ENCODE assay signal across 6 cellular contexts in genomic region chr11:65960824-65961266, GRCh38. TPM values are rescaled to one million over a fixed set of nuclear protein-coding genes. Genes with fewer than 3 reads are reported as not detected.
DNase-seq lines count a peak whose midpoint lies in the region; ATAC-seq, FAIRE-seq and TF ChIP-seq lines count a peak whose summit lies in the region.

No MANE protein-coding gene starts in this region.

- H3K36me3 ChIP-seq in IMR-90 (ENCODE audit: control insufficient read depth, insufficient read depth, low read length): peaks cover 17% of the 10 kb centered on the region
- peaks cover 5 to 17% (median 12%) of the 10 kb centered on the region in 3 donors for H3K36me3 ChIP-seq in pancreas

- TF ChIP-seq CTCF in IMR-90 (conservative IDR thresholded peaks at IDR 0.05; ENCODE audit: low read depth, low read length) (no peak), choroid plexus epithelial cell (conservative IDR thresholded peaks at IDR 0.05; ENCODE audit: low read depth, low read length) (no peak), pancreas (IDR thresholded peaks at IDR 0.05) (no peak)

- H4K91ac ChIP-seq in IMR-90 (ENCODE audit: insufficient read depth, low read depth, low read length): peak overlapping the region; percentile 98

- dilution Hi-C loops in IMR-90 (cut with HindIII; ENCODE audit: low sequenced_read_pairs, unreplicated experiment): no loop called here

- H2BK5ac ChIP-seq in IMR-90 (ENCODE audit: low read depth, low read length, poor library complexity, severe bottlenecking): peak overlapping the region; percentile 84

- peak overlapping the region; percentile 96 for H3K56ac ChIP-seq in IMR-90 (ENCODE audit: extremely low read depth, insufficient read depth, low read length)

- H3K18ac ChIP-seq in IMR-90 (ENCODE audit: low read depth, low read length): peak overlapping the region; percentile 62

- H2AK9ac ChIP-seq in IMR-90 (replicated peaks; ENCODE audit: low read depth, low read length, poor library complexity): peak overlapping the region; percentile 97

- no TSS peak for BruUV-seq in IMR-90 (replicated peaks; lab: Mats Ljungman, UMichigan)

- peak overlapping the region; percentile 71 for H3K4me2 ChIP-seq in IMR-90 (ENCODE audit: low read depth, low read length)

- peaks cover 7% of the 10 kb centered on the region; the same call in 1 of the 2 replicates for H4K20me1 ChIP-seq in IMR-90 (ENCODE audit: insufficient read depth, low read length)

- H3K79me1 ChIP-seq in IMR-90 (ENCODE audit: low read depth in 1 of 2, low read length in 2 of 2): peaks cover 16 to 44% of the 10 kb centered on the region in 2 experiments

- CTCF ChIA-PET in IMR-90 (lab: Yijun Ruan, JAX): no interaction called here

- H2BK120ac ChIP-seq in IMR-90 (ENCODE audit: low read depth, low read length): peak overlapping the region; percentile 49; the same call in 1 of the 2 replicates

- peak overlapping the region; percentile 95 for H3K4ac ChIP-seq in IMR-90 (ENCODE audit: low read depth, low read length)

- H3K14ac ChIP-seq in IMR-90 (replicated peaks; ENCODE audit: low read depth, low read length): peak overlapping the region; percentile 98

- H3K27ac ChIP-seq in IMR-90 (ENCODE audit: insufficient read depth, low read length) (peak overlapping the region; percentile 98), pancreas (peak overlapping the region; percentile 68 to 88 (median 82))

- H3K4me3 ChIP-seq in IMR-90 (ENCODE audit: insufficient read depth, low read depth, low read length): peak overlapping the region; percentile 59
- H3K4me3 ChIP-seq in choroid plexus epithelial cell (ENCODE audit: low read depth, low read length): peak overlapping the region; percentile 86
- H3K4me3 ChIP-seq in pancreas: peak overlapping the region; percentile 92 to 99 (median 96)

- peak overlapping the region; percentile 95 for H2AFZ ChIP-seq in IMR-90 (replicated peaks; ENCODE audit: low read length, poor library complexity)

- intact Hi-C loops in IMR-90 (cut with micrococcal nuclease): loop anchor here (2.0 to 5.0 kb wide), 2 partner anchors 44 to 72 kb away; partner anchors contain the start of genes C11orf68, DRAP1 and FIBP
- intact Hi-C loops in pancreas (cut with DNase I): no loop called here
- intact Hi-C loops in posterior vena cava (cut with DNase I): loop anchor here (5.0 to 10.0 kb wide), 3 partner anchors 39 to 404 kb away; partner anchors contain the start of genes FIBP (in 1 of the 2) and LTBP3 (in 1 of the 2)

- FAIRE-seq in pancreas (lab: Jason Lieb, UNC): no peak

- H4K8ac ChIP-seq in IMR-90 (ENCODE audit: low read depth in 2 of 2, low read length in 2 of 2): peak overlapping the region; percentile 100

- WGBS in IMR-90 (ENCODE audit: extremely low coverage in 2 of 2, insufficient read length in 1 of 2), 2 experiments: 57% methylated on average over 5 of the region's 16 CpGs; no CpG with 5 or more reads in 1 of the 2 experiments
- WGBS in pancreas, 2 donors: 44 to 46% methylated on average over 16 of the region's 16 CpGs

- H3K9ac ChIP-seq in IMR-90 (ENCODE audit: low read depth, low read length): peak overlapping the region; percentile 98

- H2BK15ac ChIP-seq in IMR-90 (ENCODE audit: low read depth, low read length): peak overlapping the region; percentile 20; the same call in 1 of the 3 replicates

- peak overlapping the region; percentile 98; the same call in 1 of the 2 replicates for H3K23ac ChIP-seq in IMR-90 (ENCODE audit: low read depth, low read length)

- TF ChIP-seq POLR2A in IMR-90 (IDR thresholded peaks at IDR 0.05; ENCODE audit: low read depth, low read length): no peak

- H2BK20ac ChIP-seq in IMR-90 (ENCODE audit: low read depth, low read length): no peak overlapping the region

- peaks cover 8% of the 10 kb centered on the region for H3K4me1 ChIP-seq in IMR-90 (ENCODE audit: control insufficient read depth, insufficient read depth, low read length)
- peaks cover 9 to 21% (median 14%) of the 10 kb centered on the region in 3 donors for H3K4me1 ChIP-seq in pancreas

- TF ChIP-seq RAD21 in IMR-90 (IDR thresholded peaks at IDR 0.05; ENCODE audit: low read length): no peak

- DNase-seq in IMR-90: no peak
- DNase-seq in choroid plexus epithelial cell (ENCODE audit: low read depth): no peak
- no peak for DNase-seq in pancreas
- no peak for DNase-seq in GM19238 (ENCODE audit: insufficient read length, low spot score)
- DNase-seq in posterior vena cava (ENCODE audit: low spot score): no peak

- no peaks in the 10 kb centered on the region for H3K9me3 ChIP-seq in IMR-90 (ENCODE audit: control insufficient read depth, insufficient read depth, low read length)
- no peaks in the 10 kb centered on the region for H3K9me3 ChIP-seq in pancreas

- POLR2A ChIA-PET in IMR-90 (lab: Charles Lee; ENCODE audit: unreplicated experiment): no interaction called here

- in situ Hi-C loops in IMR-90 (cut with MboI; ENCODE audit: low sequenced_read_pairs): loop anchor here (5.0 kb wide), 1 partner anchor 69 kb away; the partner anchor contains the start of gene CCDC85B

- H3K9me1 ChIP-seq in IMR-90 (ENCODE audit: insufficient read depth, low read length): peaks cover 5% of the 10 kb centered on the region; the same call in 1 of the 2 replicates

- peak; percentile 4; the same call in 1 of the 2 replicates for ATAC-seq in IMR-90 (ENCODE audit: low read depth)
- peak in 3 of 4 donors; percentile 2 to 19 (median 6) for ATAC-seq in pancreas
- no peak for ATAC-seq in HG03378 (IDR thresholded peaks at IDR 0.05; ENCODE audit: unreplicated experiment)

- no peaks in the 10 kb centered on the region for H3K27me3 ChIP-seq in IMR-90 (ENCODE audit: control insufficient read depth, insufficient read depth, low read length)
- no peaks in the 10 kb centered on the region for H3K27me3 ChIP-seq in pancreas

- peak overlapping the region; percentile 96 for H2AK5ac ChIP-seq in IMR-90 (ENCODE audit: low read depth, low read length)

- H4K5ac ChIP-seq in IMR-90 (ENCODE audit: low read depth, low read length): peak overlapping the region; percentile 96

TF ChIP-seq in IMR-90, 13 proteins besides CTCF, POLR2A, EP300 and RAD21 (continues in another document):
- TF ChIP-seq SMC3 (IDR thresholded peaks at IDR 0.05; ENCODE audit: low read depth, low read length) (no peak), FOS (IDR thresholded peaks at IDR 0.05; ENCODE audit: low read depth, low read length) (no peak), NFE2L2 (IDR thresholded peaks at IDR 0.05; ENCODE audit: low read depth, low read length) (no peak), CHD1 (IDR thresholded peaks at IDR 0.05; ENCODE audit: low read depth, low read length) (no peak), ELK1 (IDR thresholded peaks at IDR 0.05; ENCODE audit: borderline replicate concordance, low read depth, low read length) (no peak), RFX5 (IDR thresholded peaks at IDR 0.05; ENCODE audit: low read depth, low read length) (no peak), MAFK (IDR thresholded peaks at IDR 0.05; ENCODE audit: low read depth, low read length) (no peak), MAZ (IDR thresholded peaks at IDR 0.05; ENCODE audit: borderline replicate concordance, low read depth, low read length) (no peak), MXI1 (IDR thresholded peaks at IDR 0.05; ENCODE audit: borderline replicate concordance, low read depth, low read length) (no peak), BHLHE40 (IDR thresholded peaks at IDR 0.05; ENCODE audit: low read depth, low read length) (no peak), RCOR1 (IDR thresholded peaks at IDR 0.05; ENCODE audit: insufficient replicate concordance, low read length) (no peak)

RNA-seq across cellular contexts. Expression of gene SART1, which starts 0.7 kb away (rescaled TPM):
- total RNA-seq in IMR-90 (2012; rRNA removed): 25.5 and 32.5 TPM in 2 replicates
- 42.2 and 43.5 TPM in 2 replicates for polyA plus RNA-seq in IMR-90 (2012; rRNA removed)
- 24.2 and 30.0 TPM in 2 replicates for polyA plus RNA-seq in IMR-90 (2012; cell fraction: cytosol; rRNA removed)
- polyA plus RNA-seq in IMR-90 (2012; cell fraction: nucleus; rRNA removed; ENCODE audit: low replicate concordance): 59.8 and 62.4 TPM in 2 replicates
- 10 to 100 TPM; 19.2 to 28.2 (median 22.0) TPM for total RNA-seq in pancreas
- 10 to 100 TPM; 73.9 to 98.5 TPM for polyA plus RNA-seq in pancreas
- total RNA-seq in posterior vena cava: 10 to 100 TPM; 41.1 to 46.2 TPM

RNA-seq across cellular contexts. Expression of gene TSGA10IP, which starts 15.6 kb away (rescaled TPM):
- total RNA-seq in IMR-90 (2012; rRNA removed) (under 0.01 TPM in 1 of 2 replicates, not detected in the other), pancreas (under 1 TPM in 1 of 6 donors, not detected in 5; 0.19 TPM), posterior vena cava (not detected)
- polyA plus RNA-seq in IMR-90 (2012; rRNA removed) (0.19 and 0.21 TPM in 2 replicates), pancreas (not detected)
- 0.13 and 0.22 TPM in 2 replicates for polyA plus RNA-seq in IMR-90 (2012; cell fraction: cytosol; rRNA removed)
- 0.12 and 0.28 TPM in 2 replicates for polyA plus RNA-seq in IMR-90 (2012; cell fraction: nucleus; rRNA removed; ENCODE audit: low replicate concordance)

RNA-seq across cellular contexts. Expression of gene EIF1AD, which starts 41.1 kb away (rescaled TPM):
- total RNA-seq in IMR-90 (2012; rRNA removed) (43.0 and 62.6 TPM in 2 replicates), pancreas (10 to 100 TPM in 5 of 6 donors, 1 to 10 TPM in 1; 9.5 to 16.0 (median 12.2) TPM), posterior vena cava (10 to 100 TPM; 24.8 to 24.9 TPM)
- polyA plus RNA-seq in IMR-90 (2012; rRNA removed) (30.0 and 32.5 TPM in 2 replicates), pancreas (10 to 100 TPM; 11.6 to 14.0 TPM)
- 24.4 and 33.2 TPM in 2 replicates for polyA plus RNA-seq in IMR-90 (2012; cell fraction: cytosol; rRNA removed)
- 19.3 and 23.2 TPM in 2 replicates for polyA plus RNA-seq in IMR-90 (2012; cell fraction: nucleus; rRNA removed; ENCODE audit: low replicate concordance)

RNA-seq across cellular contexts. Expression of gene BANF1, which starts 41.5 kb away (rescaled TPM):
- 35.0 and 36.6 TPM in 2 replicates for total RNA-seq in IMR-90 (2012; rRNA removed)
- polyA plus RNA-seq in IMR-90 (2012; rRNA removed): 242 and 249 TPM in 2 replicates
- 138 and 343 TPM in 2 replicates for polyA plus RNA-seq in IMR-90 (2012; cell fraction: cytosol; rRNA removed)
- polyA plus RNA-seq in IMR-90 (2012; cell fraction: nucleus; rRNA removed; ENCODE audit: low replicate concordance): 38.2 and 99.5 TPM in 2 replicates
- 10 to 100 TPM; 47.5 to 99.0 (median 77.4) TPM for total RNA-seq in pancreas
- 100 to 1,000 TPM; 107 to 146 TPM for polyA plus RNA-seq in pancreas
- 100 to 1,000 TPM; 115 to 119 TPM for total RNA-seq in posterior vena cava

RNA-seq across cellular contexts. Expression of gene DRAP1, which starts 41.6 kb away (rescaled TPM):
- total RNA-seq in IMR-90 (2012; rRNA removed): 237 and 339 TPM in 2 replicates
- 344 and 428 TPM in 2 replicates for polyA plus RNA-seq in IMR-90 (2012; rRNA removed)
- polyA plus RNA-seq in IMR-90 (2012; cell fraction: cytosol; rRNA removed): 436 and 1,014 TPM in 2 replicates
- polyA plus RNA-seq in IMR-90 (2012; cell fraction: nucleus; rRNA removed; ENCODE audit: low replicate concordance): 331 and 343 TPM in 2 replicates
- total RNA-seq in pancreas: 10 to 100 TPM; 20.4 to 31.7 (median 25.1) TPM
- polyA plus RNA-seq in pancreas: 10 to 100 TPM; 58.5 to 58.8 TPM
- total RNA-seq in posterior vena cava: 10 to 100 TPM; 76.0 to 92.2 TPM

Comparison
In these comparisons a context has a peak if more than half of its experiments do, and no peak if none do; other contexts are left out.
1. intact Hi-C loops: an anchor here in IMR-90 (2.0 to 5.0 kb wide) and posterior vena cava (5.0 to 10.0 kb wide); none called in pancreas.